Comparison of ENCODE assay signal across 20 cellular contexts in genomic region chr1:36625959-36626337, GRCh38.
A peak's percentile ranks its signal among the peaks of the same experiment; 100 is the strongest.
DNase-seq lines count a peak whose midpoint lies in the region; ATAC-seq and TF ChIP-seq lines count a peak whose summit lies in the region.
"Had no signal": no experiment of that assay in that cellular context is flagged by ENCODE, and none has a peak within 500 bp of the region (broad histone marks: within the 10 kb centered on the region; RNA-seq: fewer than 3 reads in every experiment).

No MANE protein-coding gene starts in this region.

- CTCF ChIA-PET in T-cell (lab: Charles Lee), result no interaction called here

- H3K9me3 Mint-ChIP-seq in chondrocyte (ENCODE audit: low read depth) (no peaks in the 10 kb centered on the region), T-cell (no peaks in the 10 kb centered on the region)
- H3K9me3 Mint-ChIP-seq: CD8-positive, alpha-beta memory T cell; T-helper 1 cell treated with Interleukin-12 subunit alpha and Interleukin-12 subunit beta and Interleukin-4 antibody, amounts not matched to agents 30 μg/mL and 1 μg/mL, for 36 hours had no signal

- H4K20me1 ChIP-seq in osteoblast (ENCODE audit: insufficient read depth, low read length), result no peaks in the 10 kb centered on the region

- no peaks in the 10 kb centered on the region for H3K79me2 ChIP-seq in osteoblast (ENCODE audit: insufficient read depth, low read length)

- TF ChIP-seq CTCF in chondrocyte (IDR thresholded peaks at IDR 0.05) (no peak), osteoblast (IDR thresholded peaks at IDR 0.05; ENCODE audit: extremely low read depth, low read depth, low read length) (no peak)

- H3K27ac Mint-ChIP-seq in chondrocyte (ENCODE audit: unreplicated experiment), result no peak overlapping the region
- no peak overlapping the region for H3K27ac Mint-ChIP-seq in T-cell
- H3K27ac Mint-ChIP-seq: CD8-positive, alpha-beta memory T cell; IgD-negative memory B cell; T-helper 1 cell treated with Interleukin-12 subunit alpha and Interleukin-12 subunit beta and Interleukin-4 antibody, amounts not matched to agents 30 μg/mL and 1 μg/mL, for 36 hours had no signal

- no peak overlapping the region for H3K4me3 Mint-ChIP-seq in chondrocyte (ENCODE audit: unreplicated experiment)
- H3K4me3 Mint-ChIP-seq in T-cell, result no peak overlapping the region
- H3K4me3 Mint-ChIP-seq: CD8-positive, alpha-beta memory T cell; IgD-negative memory B cell; T-helper 1 cell treated with Interleukin-12 subunit alpha and Interleukin-12 subunit beta and Interleukin-4 antibody, amounts not matched to agents 30 μg/mL and 1 μg/mL, for 36 hours had no signal

- peaks cover 25% of the 10 kb centered on the region for H3K27me3 Mint-ChIP-seq in chondrocyte (ENCODE audit: low read depth)
- H3K27me3 Mint-ChIP-seq in T-cell, result peaks cover 9 to 29% of the 10 kb centered on the region in 2 donors

- H3K36me3 Mint-ChIP-seq in chondrocyte (ENCODE audit: low read depth) (no peaks in the 10 kb centered on the region), T-cell (no peaks in the 10 kb centered on the region)
- H3K36me3 Mint-ChIP-seq: CD8-positive, alpha-beta memory T cell; IgD-negative memory B cell had no signal

- DNase-seq in H7 (peak; percentile 62), NCI-H446 (lab: John Stamatoyannopoulos, UW) (peak; percentile 61 to 72), chondrocyte (ENCODE audit: low spot score) (peak; percentile 40), osteoblast (ENCODE audit: insufficient read length, low spot score, missing footprints) (peak; percentile 49), NCI-H2196 treated with DMSO at 0.1 percent for 48 hours (lab: John Stamatoyannopoulos, UW; ENCODE audit: unreplicated experiment) (no peak), T-cell (no peak)
- DNase-seq in activated naive CD4-positive, alpha-beta T cell treated with Interleukin-2 at 50 U/mL for 16 hours, result no peak
- DNase-seq: C1 segment of cervical spinal cord; CD8-positive, alpha-beta memory T cell; DND-41; HCEC 1CT; Kasumi-1; MG63; NCI-H1092 treated with DMSO at 0.1 percent for 48 hours; NCI-H2081; NCI-H226; OCI-M1; SHP77 had no signal

- POLR2A ChIA-PET in T-cell (lab: Charles Lee), result no interaction called here

- H2AFZ ChIP-seq in osteoblast (ENCODE audit: low read length), result no peak overlapping the region

- H3K27me3 ChIP-seq in H7 (ENCODE audit: control insufficient read depth, insufficient read depth, low read length) (no peaks in the 10 kb centered on the region), osteoblast (ENCODE audit: insufficient read depth, low read length) (peaks cover 2% of the 10 kb centered on the region)
- H3K27me3 ChIP-seq: MG63 had no signal

- no peaks in the 10 kb centered on the region for H3K4me1 Mint-ChIP-seq in chondrocyte (ENCODE audit: low read depth)
- peaks cover 9 to 10% (median 10%) of the 10 kb centered on the region in 3 donors for H3K4me1 Mint-ChIP-seq in T-cell
- H3K4me1 Mint-ChIP-seq: IgD-negative memory B cell had no signal

- H3K4me3 ChIP-seq in H7 (ENCODE audit: insufficient read depth, low read depth, low read length), result no peak overlapping the region
- no peak overlapping the region for H3K4me3 ChIP-seq in osteoblast (ENCODE audit: insufficient read depth, low read length)
- H3K4me3 ChIP-seq: MG63 had no signal

- no peak overlapping the region for H3K4me2 ChIP-seq in osteoblast (ENCODE audit: insufficient read depth, low read length)

- ATAC-seq in T-cell (replicated peaks in 1 of 4), result no peak

- H3K36me3 ChIP-seq in H7 (replicated peaks; ENCODE audit: control insufficient read depth, insufficient read depth, low read length) (no peaks in the 10 kb centered on the region), osteoblast (ENCODE audit: insufficient read depth, low read length) (no peaks in the 10 kb centered on the region)
- H3K36me3 ChIP-seq: MG63 had no signal

- no peak overlapping the region for H3K27ac ChIP-seq in osteoblast (ENCODE audit: low read depth, low read length)

- H3K4me1 ChIP-seq in osteoblast (ENCODE audit: insufficient read depth, low read length), result no peaks in the 10 kb centered on the region

- no peaks in the 10 kb centered on the region for H3K9me3 ChIP-seq in osteoblast (ENCODE audit: low read depth, low read length)
- H3K9me3 ChIP-seq: MG63 had no signal

Comparison
In these comparisons a context has a peak if more than half of its experiments do, and no peak if none do; other contexts are left out.
1. DNase-seq: peak in H7 (single experiment), NCI-H446 (2 of 2), chondrocyte (single experiment) and osteoblast (single experiment); none in activated naive CD4-positive, alpha-beta T cell treated with Interleukin-2 at 50 U/mL for 16 hours (single experiment), NCI-H2196 treated with DMSO at 0.1 percent for 48 hours (single experiment) and T-cell (0 of 34).